Comparison of ENCODE assay signal across 1 cellular context in the genomic region with DNA sequence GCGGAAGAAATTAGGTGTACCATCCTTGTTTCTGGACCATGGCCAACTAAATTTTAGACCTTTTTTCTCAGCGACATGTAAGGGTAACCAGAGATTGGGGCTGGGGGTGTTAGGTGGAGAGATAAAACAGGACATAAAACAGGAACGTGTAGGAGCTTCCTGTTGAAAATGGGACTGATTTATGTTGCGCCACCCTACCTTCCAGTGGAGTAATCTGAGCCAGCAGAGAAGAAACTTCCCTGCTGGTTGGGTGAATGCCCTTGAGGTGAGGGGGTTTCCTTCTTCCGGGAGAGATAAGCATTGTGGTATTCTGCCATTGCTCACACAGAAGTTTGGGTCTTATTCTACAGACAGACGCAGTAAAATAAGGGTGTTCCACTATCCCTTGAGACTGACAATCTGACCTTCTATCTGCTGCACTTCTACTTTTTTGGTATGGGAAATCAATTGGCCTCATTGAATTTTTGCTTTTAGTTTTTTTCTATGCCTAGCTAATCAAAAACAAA.
TF ChIP-seq lines count a peak whose summit lies in the region.

No MANE protein-coding gene starts in this region.

TF ChIP-seq in GM12878, 131 proteins besides CTCF, POLR2A, EP300 and RAD21 (continued from another document and continues in another):
- TF ChIP-seq, protein P1, sequence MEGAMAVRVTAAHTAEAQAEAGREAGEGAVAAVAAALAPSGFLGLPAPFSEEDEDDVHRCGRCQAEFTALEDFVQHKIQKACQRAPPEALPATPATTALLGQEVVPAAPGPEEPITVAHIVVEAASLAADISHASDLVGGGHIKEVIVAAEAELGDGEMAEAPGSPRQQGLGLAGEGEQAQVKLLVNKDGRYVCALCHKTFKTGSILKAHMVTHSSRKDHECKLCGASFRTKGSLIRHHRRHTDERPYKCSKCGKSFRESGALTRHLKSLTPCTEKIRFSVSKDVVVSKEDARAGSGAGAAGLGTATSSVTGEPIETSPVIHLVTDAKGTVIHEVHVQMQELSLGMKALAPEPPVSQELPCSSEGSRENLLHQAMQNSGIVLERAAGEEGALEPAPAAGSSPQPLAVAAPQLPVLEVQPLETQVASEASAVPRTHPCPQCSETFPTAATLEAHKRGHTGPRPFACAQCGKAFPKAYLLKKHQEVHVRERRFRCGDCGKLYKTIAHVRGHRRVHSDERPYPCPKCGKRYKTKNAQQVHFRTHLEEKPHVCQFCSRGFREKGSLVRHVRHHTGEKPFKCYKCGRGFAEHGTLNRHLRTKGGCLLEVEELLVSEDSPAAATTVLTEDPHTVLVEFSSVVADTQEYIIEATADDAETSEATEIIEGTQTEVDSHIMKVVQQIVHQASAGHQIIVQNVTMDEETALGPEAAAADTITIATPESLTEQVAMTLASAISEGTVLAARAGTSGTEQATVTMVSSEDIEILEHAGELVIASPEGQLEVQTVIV (IDR thresholded peaks at IDR 0.05; ENCODE audit: borderline replicate concordance, partially characterized antibody): no peak
- TF ChIP-seq TARDBP (IDR thresholded peaks at IDR 0.05; ENCODE audit: borderline replicate concordance): no peak
- TF ChIP-seq FOS (IDR thresholded peaks at IDR 0.05; ENCODE audit: borderline replicate concordance, extremely low read depth, insufficient read length): no peak
- TF ChIP-seq, protein P2, sequence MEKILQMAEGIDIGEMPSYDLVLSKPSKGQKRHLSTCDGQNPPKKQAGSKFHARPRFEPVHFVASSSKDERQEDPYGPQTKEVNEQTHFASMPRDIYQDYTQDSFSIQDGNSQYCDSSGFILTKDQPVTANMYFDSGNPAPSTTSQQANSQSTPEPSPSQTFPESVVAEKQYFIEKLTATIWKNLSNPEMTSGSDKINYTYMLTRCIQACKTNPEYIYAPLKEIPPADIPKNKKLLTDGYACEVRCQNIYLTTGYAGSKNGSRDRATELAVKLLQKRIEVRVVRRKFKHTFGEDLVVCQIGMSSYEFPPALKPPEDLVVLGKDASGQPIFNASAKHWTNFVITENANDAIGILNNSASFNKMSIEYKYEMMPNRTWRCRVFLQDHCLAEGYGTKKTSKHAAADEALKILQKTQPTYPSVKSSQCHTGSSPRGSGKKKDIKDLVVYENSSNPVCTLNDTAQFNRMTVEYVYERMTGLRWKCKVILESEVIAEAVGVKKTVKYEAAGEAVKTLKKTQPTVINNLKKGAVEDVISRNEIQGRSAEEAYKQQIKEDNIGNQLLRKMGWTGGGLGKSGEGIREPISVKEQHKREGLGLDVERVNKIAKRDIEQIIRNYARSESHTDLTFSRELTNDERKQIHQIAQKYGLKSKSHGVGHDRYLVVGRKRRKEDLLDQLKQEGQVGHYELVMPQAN (conservative IDR thresholded peaks at IDR 0.05): no peak
- TF ChIP-seq, protein P3, sequence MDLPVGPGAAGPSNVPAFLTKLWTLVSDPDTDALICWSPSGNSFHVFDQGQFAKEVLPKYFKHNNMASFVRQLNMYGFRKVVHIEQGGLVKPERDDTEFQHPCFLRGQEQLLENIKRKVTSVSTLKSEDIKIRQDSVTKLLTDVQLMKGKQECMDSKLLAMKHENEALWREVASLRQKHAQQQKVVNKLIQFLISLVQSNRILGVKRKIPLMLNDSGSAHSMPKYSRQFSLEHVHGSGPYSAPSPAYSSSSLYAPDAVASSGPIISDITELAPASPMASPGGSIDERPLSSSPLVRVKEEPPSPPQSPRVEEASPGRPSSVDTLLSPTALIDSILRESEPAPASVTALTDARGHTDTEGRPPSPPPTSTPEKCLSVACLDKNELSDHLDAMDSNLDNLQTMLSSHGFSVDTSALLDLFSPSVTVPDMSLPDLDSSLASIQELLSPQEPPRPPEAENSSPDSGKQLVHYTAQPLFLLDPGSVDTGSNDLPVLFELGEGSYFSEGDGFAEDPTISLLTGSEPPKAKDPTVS (IDR thresholded peaks at IDR 0.05; ENCODE audit: low read depth, low read length): no peak
- TF ChIP-seq, protein P4, sequence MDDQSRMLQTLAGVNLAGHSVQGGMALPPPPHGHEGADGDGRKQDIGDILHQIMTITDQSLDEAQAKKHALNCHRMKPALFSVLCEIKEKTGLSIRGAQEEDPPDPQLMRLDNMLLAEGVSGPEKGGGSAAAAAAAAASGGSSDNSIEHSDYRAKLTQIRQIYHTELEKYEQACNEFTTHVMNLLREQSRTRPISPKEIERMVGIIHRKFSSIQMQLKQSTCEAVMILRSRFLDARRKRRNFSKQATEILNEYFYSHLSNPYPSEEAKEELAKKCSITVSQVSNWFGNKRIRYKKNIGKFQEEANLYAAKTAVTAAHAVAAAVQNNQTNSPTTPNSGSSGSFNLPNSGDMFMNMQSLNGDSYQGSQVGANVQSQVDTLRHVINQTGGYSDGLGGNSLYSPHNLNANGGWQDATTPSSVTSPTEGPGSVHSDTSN (IDR thresholded peaks at IDR 0.05; ENCODE audit: insufficient replicate concordance, low read depth, low read length): no peak
- TF ChIP-seq CBX3 (IDR thresholded peaks at IDR 0.05; ENCODE audit: borderline replicate concordance, low read depth): no peak
- no peak for TF ChIP-seq STAT1 (conservative IDR thresholded peaks at IDR 0.05)
- peak; percentile 81 for TF ChIP-seq SMAD1 (IDR thresholded peaks at IDR 0.05; ENCODE audit: low read depth, partially characterized antibody)
- 0 out of 2 replicates have a peak, but pooled peaks have one; percentile 30 for TF ChIP-seq NFIC (IDR thresholded peaks at IDR 0.05; ENCODE audit: low read depth, low read length)
- TF ChIP-seq NRF1 (conservative IDR thresholded peaks at IDR 0.05; ENCODE audit: low read depth, low read length): no peak
- no peak for TF ChIP-seq SREBF1 (IDR thresholded peaks at IDR 0.05; ENCODE audit: low read length)
- no peak; the same call in 1 of the 2 replicates for TF ChIP-seq CREM (IDR thresholded peaks at IDR 0.05; ENCODE audit: low read depth)
- TF ChIP-seq, protein P5, sequence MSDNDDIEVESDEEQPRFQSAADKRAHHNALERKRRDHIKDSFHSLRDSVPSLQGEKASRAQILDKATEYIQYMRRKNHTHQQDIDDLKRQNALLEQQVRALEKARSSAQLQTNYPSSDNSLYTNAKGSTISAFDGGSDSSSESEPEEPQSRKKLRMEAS (IDR thresholded peaks at IDR 0.05; ENCODE audit: low read depth, low read length): no peak
- TF ChIP-seq BRCA1 (IDR thresholded peaks at IDR 0.05; ENCODE audit: low read depth, low read length): no peak
- TF ChIP-seq POLR2AphosphoS2 (IDR thresholded peaks at IDR 0.05; ENCODE audit: low read depth, low read length): peak; percentile 69; the same call in 1 of the 2 replicates
- no peak for TF ChIP-seq CEBPZ (IDR thresholded peaks at IDR 0.05; ENCODE audit: low read depth, low read length)
- TF ChIP-seq SIN3A (IDR thresholded peaks at IDR 0.05; ENCODE audit: low read depth, low read length): no peak
- no peak for TF ChIP-seq NFXL1 (IDR thresholded peaks at IDR 0.05; ENCODE audit: borderline replicate concordance)
- no peak for TF ChIP-seq KAT2A (conservative IDR thresholded peaks at IDR 0.05; ENCODE audit: control insufficient read depth, low read depth, low read length)
- peak; percentile 69 for TF ChIP-seq SKIL (IDR thresholded peaks at IDR 0.05; ENCODE audit: low read depth, poor library complexity, severe bottlenecking)
- peak; percentile 41; the same call in 1 of the 2 replicates for TF ChIP-seq TCF12 (IDR thresholded peaks at IDR 0.05; ENCODE audit: low read depth, low read length)
- 0 out of 2 replicates have a peak, but pooled peaks have one; percentile 13 for TF ChIP-seq DPF2 (IDR thresholded peaks at IDR 0.05)
- no peak; the same call in 1 of the 2 replicates for TF ChIP-seq JUNB (IDR thresholded peaks at IDR 0.05)
- no peak for TF ChIP-seq CHD4 (IDR thresholded peaks at IDR 0.05)
- TF ChIP-seq ZNF217 (IDR thresholded peaks at IDR 0.05): no peak
- peak; percentile 52; the same call in 1 of the 3 replicates for TF ChIP-seq POU2F2 (IDR thresholded peaks at IDR 0.05; ENCODE audit: borderline replicate concordance, low read depth, low read length)
- TF ChIP-seq MXI1 (IDR thresholded peaks at IDR 0.05; ENCODE audit: low read depth, low read length): peak; percentile 86
- peak; percentile 97 for TF ChIP-seq WRNIP1 (IDR thresholded peaks at IDR 0.05; ENCODE audit: borderline replicate concordance, low read depth, low read length)
- 0 out of 2 replicates have a peak, but pooled peaks have one; percentile 45 for TF ChIP-seq TAF1 (IDR thresholded peaks at IDR 0.05; ENCODE audit: borderline replicate concordance, low read depth, low read length)
- TF ChIP-seq BMI1 (IDR thresholded peaks at IDR 0.05; ENCODE audit: borderline replicate concordance): no peak
- TF ChIP-seq CHD1 (IDR thresholded peaks at IDR 0.05; ENCODE audit: low read depth, low read length): 0 out of 2 replicates have a peak, but pooled peaks have one; percentile 56
- TF ChIP-seq NFYA (IDR thresholded peaks at IDR 0.05; ENCODE audit: borderline replicate concordance, low read depth, low read length): no peak
- TF ChIP-seq ZBED1 (IDR thresholded peaks at IDR 0.05; ENCODE audit: borderline replicate concordance): no peak
- peak; percentile 95 for TF ChIP-seq POLR2AphosphoS5 (IDR thresholded peaks at IDR 0.05; ENCODE audit: low read length)
- TF ChIP-seq, protein P6, sequence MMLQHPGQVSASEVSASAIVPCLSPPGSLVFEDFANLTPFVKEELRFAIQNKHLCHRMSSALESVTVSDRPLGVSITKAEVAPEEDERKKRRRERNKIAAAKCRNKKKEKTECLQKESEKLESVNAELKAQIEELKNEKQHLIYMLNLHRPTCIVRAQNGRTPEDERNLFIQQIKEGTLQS (IDR thresholded peaks at IDR 0.05; ENCODE audit: borderline replicate concordance, extremely low read depth, low read depth, low read length): no peak
- TF ChIP-seq E2F8 (IDR thresholded peaks at IDR 0.05; ENCODE audit: low read depth, partially characterized antibody): no peak
- TF ChIP-seq SMAD5 (IDR thresholded peaks at IDR 0.05; ENCODE audit: low read depth): no peak
- peak; percentile 38 for TF ChIP-seq FOXM1 (IDR thresholded peaks at IDR 0.05; ENCODE audit: low read depth, low read length)
- no peak for TF ChIP-seq SUPT20H (IDR thresholded peaks at IDR 0.05; ENCODE audit: borderline replicate concordance, control insufficient read depth, low read depth, low read length)
- TF ChIP-seq SMARCA5 (IDR thresholded peaks at IDR 0.05): no peak
- TF ChIP-seq GABPA (IDR thresholded peaks at IDR 0.05; ENCODE audit: low read depth): no peak
- no peak for TF ChIP-seq TCF7 (IDR thresholded peaks at IDR 0.05; ENCODE audit: borderline replicate concordance)
- no peak for TF ChIP-seq E2F4 (IDR thresholded peaks at IDR 0.05; ENCODE audit: low read depth, low read length)
- no peak for TF ChIP-seq ZNF24 (IDR thresholded peaks at IDR 0.05)
